ENCODE assay signal across 8 cellular contexts in genomic region chr6:157380458-157380778, GRCh38. TPM values are rescaled to one million over a fixed set of nuclear protein-coding genes. Genes with fewer than 3 reads are reported as not detected.
DNase-seq lines count a peak whose midpoint lies in the region; TF ChIP-seq lines count a peak whose summit lies in the region.

No MANE protein-coding gene starts in this region.

- no peaks in the 10 kb centered on the region for H3K27me3 ChIP-seq in mesenchymal stem cell (ENCODE audit: control insufficient read depth in 1 of 2, insufficient read depth in 1 of 2, low read length in 2 of 2)

- H3K18ac ChIP-seq in mesenchymal stem cell (ENCODE audit: low read depth in 1 of 2, low read length in 2 of 2): peak overlapping the region; percentile 78 to 92

- no peaks in the 10 kb centered on the region for H3K9me3 ChIP-seq in mesenchymal stem cell (ENCODE audit: control insufficient read depth, low read length)

- H3K9ac ChIP-seq in mesenchymal stem cell (ENCODE audit: low read length): peak overlapping the region; percentile 88

- H3K4me3 Mint-ChIP-seq in MCF 10A (ENCODE audit: unreplicated experiment): peak overlapping the region; percentile 87

- H3K27ac ChIP-seq in mesenchymal stem cell (ENCODE audit: low read length, poor library complexity, severe bottlenecking) (peak overlapping the region; percentile 84), urinary bladder (ENCODE audit: low read depth) (peak overlapping the region; percentile 96)

- no peak overlapping the region for H2AK5ac ChIP-seq in mesenchymal stem cell (ENCODE audit: low read length, severe bottlenecking)

- no peak overlapping the region for H4K91ac ChIP-seq in mesenchymal stem cell (ENCODE audit: low read length)

- H3K36me3 ChIP-seq in mesenchymal stem cell (ENCODE audit: control insufficient read depth in 1 of 2, insufficient read depth in 2 of 2, low read depth in 1 of 2, low read length in 2 of 2): no peaks in the 10 kb centered on the region
- H3K36me3 ChIP-seq in urinary bladder (ENCODE audit: insufficient read depth): no peaks in the 10 kb centered on the region

- no peak for TF ChIP-seq CTCF in AG10803 (conservative IDR thresholded peaks at IDR 0.05; ENCODE audit: low read length)
- TF ChIP-seq CTCF in GM20000 (IDR thresholded peaks at IDR 0.05; ENCODE audit: extremely low read depth, missing control alignments): no peak
- no peak for TF ChIP-seq CTCF in MCF 10A (IDR thresholded peaks at IDR 0.05; ENCODE audit: unreplicated experiment)

- H2BK12ac ChIP-seq in mesenchymal stem cell (ENCODE audit: low read length in 2 of 2): peak overlapping the region in 1 of 2 experiments; percentile 4

- H3K79me1 ChIP-seq in mesenchymal stem cell (replicated peaks; ENCODE audit: low read length, poor library complexity, severe bottlenecking): peaks cover 18% of the 10 kb centered on the region

- H3K14ac ChIP-seq in mesenchymal stem cell (ENCODE audit: low read length in 2 of 2): peak overlapping the region in 1 of 2 experiments; percentile 35

- peak overlapping the region; percentile 61 for H2BK5ac ChIP-seq in mesenchymal stem cell (ENCODE audit: low read depth, low read length, poor library complexity, severe bottlenecking)

- peak overlapping the region; percentile 87 for H3K4me3 ChIP-seq in AG10803 (ENCODE audit: low read length)
- H3K4me3 ChIP-seq in mesenchymal stem cell (ENCODE audit: insufficient read depth in 1 of 2, low read depth in 1 of 2, low read length in 2 of 2): peak overlapping the region; percentile 81 to 92
- H3K4me3 ChIP-seq in urinary bladder (ENCODE audit: low read depth, low read length): peak overlapping the region; percentile 97

- H3K36me3 Mint-ChIP-seq in MCF 10A (ENCODE audit: insufficient read depth, unreplicated experiment): no peaks in the 10 kb centered on the region

- peak overlapping the region; percentile 88 for H4K8ac ChIP-seq in mesenchymal stem cell (ENCODE audit: low read length)

- H3K9me3 Mint-ChIP-seq in MCF 10A (ENCODE audit: unreplicated experiment): no peaks in the 10 kb centered on the region

- intact Hi-C loops in MCF 10A (cut with micrococcal nuclease): loop anchor here (1.0 to 5.0 kb wide), 4 partner anchors 58 to 233 kb away; partner anchors contain the start of gene TMEM242

- POLR2A ChIA-PET in MCF 10A (lab: Yijun Ruan, JAX): interaction anchor here (0.6 to 6.0 kb wide), 8 partner anchors 11 to 383 kb away, joined by 3 to 105 read pairs (median 6); partner anchors contain the start of gene TMEM242

- WGBS in mesenchymal stem cell: 1% methylated on average over 10 of the region's 28 CpGs
- under 1% methylated on average over 28 of the region's 28 CpGs for WGBS in urinary bladder

- H2BK120ac ChIP-seq in mesenchymal stem cell (ENCODE audit: low read depth, low read length): peak overlapping the region; percentile 87

- H3K4me1 ChIP-seq in mesenchymal stem cell (ENCODE audit: control insufficient read depth, insufficient read depth, low read depth, low read length) (peaks cover 8% of the 10 kb centered on the region), urinary bladder (ENCODE audit: insufficient read depth) (no peaks in the 10 kb centered on the region)

- peaks cover 21% of the 10 kb centered on the region for H3K4me1 Mint-ChIP-seq in MCF 10A (ENCODE audit: insufficient read depth, unreplicated experiment)

- DNase-seq in AG10803 (ENCODE audit: low read depth) (no peak), GM20000 (ENCODE audit: low spot score) (peak; percentile 53), HT-29 (ENCODE audit: low spot score) (peak; percentile 17), MCF 10A (ENCODE audit: unreplicated experiment) (no peak), mesenchymal stem cell (no peak), NCI-H1436 treated with DMSO at 0.1 percent for 48 hours (lab: John Stamatoyannopoulos, UW) (no peak), NCI-H1436 (lab: John Stamatoyannopoulos, UW) (no peak)

- no peak overlapping the region for H2BK15ac ChIP-seq in mesenchymal stem cell (ENCODE audit: low read depth, poor library complexity, severe bottlenecking)

- peak overlapping the region; percentile 9 to 71 for H3K4ac ChIP-seq in mesenchymal stem cell (ENCODE audit: low read depth in 1 of 2, low read length in 2 of 2)

- peak overlapping the region; percentile 80 for H3K4me2 ChIP-seq in mesenchymal stem cell (ENCODE audit: low read length, poor library complexity, severe bottlenecking)

- H3K23ac ChIP-seq in mesenchymal stem cell (ENCODE audit: low read length in 2 of 2): peak overlapping the region in 1 of 2 experiments; percentile 40

- peak overlapping the region; percentile 89 for H2AFZ ChIP-seq in mesenchymal stem cell (ENCODE audit: low read depth, low read length)

- H3K27me3 Mint-ChIP-seq in MCF 10A (ENCODE audit: insufficient read depth, unreplicated experiment): no peaks in the 10 kb centered on the region

- CTCF ChIA-PET in MCF 10A (lab: Yijun Ruan, JAX): interaction anchor here (0.6 to 1.5 kb wide), 4 partner anchors 53 to 237 kb away, joined by 3 to 10 read pairs (median 6); partner anchors contain the start of gene TMEM242

- no peak overlapping the region for H3K27ac Mint-ChIP-seq in MCF 10A (ENCODE audit: low read depth, unreplicated experiment)

- no TSS peak for BruUV-seq in MCF 10A (replicated peaks; lab: Mats Ljungman, UMichigan)

RNA-seq across cellular contexts. Expression of gene ZDHHC14, which starts 0.6 kb away (rescaled TPM):
- 4.7 and 6.2 TPM in 2 replicates for total RNA-seq in HT-29 (2014; rRNA removed; shearing (Covaris generic))
- total RNA-seq in MCF 10A (2022): 3.2 and 4.6 TPM in 2 replicates
- 5.9 TPM for polyA plus RNA-seq in mesenchymal stem cell (2013, experiment 1 of 2)
- polyA plus RNA-seq in mesenchymal stem cell (2013, experiment 2 of 2): 6.5 TPM
- total RNA-seq in urinary bladder: 10.2 TPM
- polyA plus RNA-seq in urinary bladder: 9.6 TPM

RNA-seq across cellular contexts. Expression of gene TMEM242, which starts 57.1 kb away (rescaled TPM):
- 1.7 and 4.3 TPM in 2 replicates for total RNA-seq in HT-29 (2014; rRNA removed; shearing (Covaris generic))
- 9.4 and 10.1 TPM in 2 replicates for total RNA-seq in MCF 10A (2022)
- 6.1 TPM for polyA plus RNA-seq in mesenchymal stem cell (2013, experiment 1 of 2)
- polyA plus RNA-seq in mesenchymal stem cell (2013, experiment 2 of 2): 6.6 TPM
- 12.1 TPM for total RNA-seq in urinary bladder
- 9.6 TPM for polyA plus RNA-seq in urinary bladder

Comparison
In these comparisons a context has a peak if more than half of its experiments do, and no peak if none do; other contexts are left out.
1. DNase-seq: peak in GM20000 (single experiment) and HT-29 (single experiment); none in AG10803 (single experiment), MCF 10A (single experiment), mesenchymal stem cell (single experiment), NCI-H1436 treated with DMSO at 0.1 percent for 48 hours (single experiment) and NCI-H1436 (single experiment).
2. Peak in every context shown above with its lines, with median percentiles within 50 percentile points of each other: H3K4me3 ChIP-seq.